1 cellular context compared by ENCODE assay signal in genomic region chr14:75050852-75051555, GRCh38.
TF ChIP-seq lines count a peak whose summit lies in the region.

Gene MLH3, minus strand, starts transcription at chr14:75051467. Its CDS starts 1,812 bp downstream, at chr14:75049655.

TF ChIP-seq in K562, 482 proteins besides CTCF, POLR2A, EP300 and RAD21 (continued from another document):
- TF ChIP-seq ZBTB33 (CRISPR knock-in tag; IDR thresholded peaks at IDR 0.05) (no peak), ZKSCAN8 (CRISPR knock-in tag; IDR thresholded peaks at IDR 0.05) (peak; percentile 48; the same call in 1 of the 2 replicates), BRCA1 (IDR thresholded peaks at IDR 0.05) (no peak), BRCA1 (CRISPR knock-in tag; IDR thresholded peaks at IDR 0.05) (no peak), ZNF217 (CRISPR knock-in tag; IDR thresholded peaks at IDR 0.05) (no peak), NR1H2 (CRISPR knock-in tag; IDR thresholded peaks at IDR 0.05) (no peak), JUND (IDR thresholded peaks at IDR 0.05; ENCODE audit: borderline replicate concordance, low read depth, low read length) (no peak), JUND (tag; IDR thresholded peaks at IDR 0.05; ENCODE audit: borderline replicate concordance, low read depth, low read length) (no peak), ZNF583 (CRISPR knock-in tag; IDR thresholded peaks at IDR 0.05) (0 out of 2 replicates have a peak, but pooled peaks have one; percentile 27), ZBTB43 (CRISPR knock-in tag; IDR thresholded peaks at IDR 0.05) (no peak), POLR2G (IDR thresholded peaks at IDR 0.05; ENCODE audit: low read depth, low read length) (peak; percentile 84), POLR2B (IDR thresholded peaks at IDR 0.05; ENCODE audit: low read depth, partially characterized antibody) (peak; percentile 86), MEIS2 (IDR thresholded peaks at IDR 0.05; ENCODE audit: partially characterized antibody) (peak; percentile 93), NFRKB (IDR thresholded peaks at IDR 0.05; ENCODE audit: low read depth) (no peak), NCOR1 (IDR thresholded peaks at IDR 0.05) (no peak), SNRNP70 (optimal IDR thresholded peaks at IDR 0.05; ENCODE audit: low read depth, low read length) (no peak), EGR1 (conservative IDR thresholded peaks at IDR 0.05) (no peak), YY1 (IDR thresholded peaks at IDR 0.05; ENCODE audit: borderline replicate concordance in 1 of 3, control insufficient read depth in 1 of 3, extremely low read depth in 1 of 3, insufficient read depth in 3 of 3, insufficient read length in 1 of 3, insufficient replicate concordance in 2 of 3, low read depth in 1 of 3, low read length in 2 of 3) (peak in 1 of 3 experiments; percentile 53), RBM22 (IDR thresholded peaks at IDR 0.05; ENCODE audit: low read depth, low read length, poor library complexity, severe bottlenecking) (no peak), TAL1 (IDR thresholded peaks at IDR 0.05) (no peak), ELF4 (CRISPR knock-in tag; IDR thresholded peaks at IDR 0.05) (no peak), ZFPM2 (CRISPR knock-in tag; IDR thresholded peaks at IDR 0.05) (no peak), CREB3 (tag; conservative IDR thresholded peaks at IDR 0.05; ENCODE audit: low read depth) (peak; percentile 41; the same call in 1 of the 2 replicates), ELF2 (CRISPR knock-in tag; IDR thresholded peaks at IDR 0.05) (no peak), XRCC4 (IDR thresholded peaks at IDR 0.05; ENCODE audit: extremely low read depth, insufficient read depth, insufficient read length) (no peak)
